In genomic region chrX:71532078-71532752, GRCh38 we compare ENCODE assay signal across 8 cellular contexts. TPM values are rescaled to one million over a fixed set of nuclear protein-coding genes. Genes with fewer than 3 reads are reported as not detected.
DNase-seq lines count a peak whose midpoint lies in the region; ATAC-seq lines count a peak whose summit lies in the region.

No MANE protein-coding gene starts in this region.

- DNase-seq in Right ventricle myocardium inferior (ENCODE audit: missing footprints) (no peak), Right ventricle myocardium superior (no peak), T follicular helper cell (ENCODE audit: low read depth) (peak; percentile 64), astrocyte of the hippocampus (ENCODE audit: low read depth, low spot score) (peak; percentile 28), immature natural killer cell (peak; percentile 59 to 76 (median 70)), NCI-H2029 treated with DMSO at 0.1 percent for 48 hours (lab: John Stamatoyannopoulos, UW) (no peak)
- peak; percentile 62 for DNase-seq in stimulated activated CD4-positive, alpha-beta T cell treated with anti-CD3 and anti-CD28 coated beads, Interleukin-15, amount 100 ng/mL, for 24 hours

- peak overlapping the region; percentile 91 to 98 (median 96) for H3K27ac Mint-ChIP-seq in immature natural killer cell

- H3K27me3 Mint-ChIP-seq in immature natural killer cell (ENCODE audit: low read depth in 3 of 3): peaks cover 12 to 31% (median 25%) of the 10 kb centered on the region in 3 donors

- peaks cover 0 to 7% (median 0%) of the 10 kb centered on the region in 6 donors for H3K9me3 Mint-ChIP-seq in immature natural killer cell

- H3K36me3 Mint-ChIP-seq in immature natural killer cell: peaks cover 0 to 7% (median 0%) of the 10 kb centered on the region in 3 donors

- H3K4me3 Mint-ChIP-seq in immature natural killer cell: peak overlapping the region; percentile 95 to 98 (median 97)

- intact Hi-C loops in Right ventricle myocardium inferior (cut with DNase I): loop anchor here (5.0 kb wide), 1 partner anchor 40 kb away; no protein-coding TSS in a partner anchor
- intact Hi-C loops in Right ventricle myocardium superior (cut with DNase I): no loop called here

- peaks cover 25 to 38% of the 10 kb centered on the region in 2 donors for H3K4me1 Mint-ChIP-seq in immature natural killer cell

- peak; percentile 3 for ATAC-seq in Right ventricle myocardium inferior
- ATAC-seq in Right ventricle myocardium superior (ENCODE audit: poor library complexity): no peak
- ATAC-seq in HG03571 (IDR thresholded peaks at IDR 0.05; ENCODE audit: unreplicated experiment): peak; percentile 8

RNA-seq across cellular contexts. Expression of gene OGT, which starts 0.7 kb away (rescaled TPM):
- total RNA-seq in Right ventricle myocardium inferior: 78.6 TPM
- total RNA-seq in Right ventricle myocardium superior: 72.7 TPM
- polyA plus RNA-seq in immature natural killer cell: 10 to 100 TPM; 26.4 to 35.5 (median 28.7) TPM

RNA-seq across cellular contexts. Expression of gene GCNA, which starts 46.0 kb away (rescaled TPM):
- total RNA-seq in Right ventricle myocardium inferior: 1.7 TPM
- total RNA-seq in Right ventricle myocardium superior: 2.2 TPM
- 1 to 10 TPM in 2 of 3 donors, under 1 TPM in 1; 0.63 to 1.8 (median 1.3) TPM for polyA plus RNA-seq in immature natural killer cell

Comparison
In these comparisons a context has a peak if more than half of its experiments do, and no peak if none do; other contexts are left out.
1. DNase-seq: peak in T follicular helper cell (single experiment), astrocyte of the hippocampus (single experiment), immature natural killer cell (3 of 3) and stimulated activated CD4-positive, alpha-beta T cell treated with anti-CD3 and anti-CD28 coated beads, Interleukin-15, amount 100 ng/mL, for 24 hours (single experiment); none in Right ventricle myocardium inferior (single experiment), Right ventricle myocardium superior (single experiment) and NCI-H2029 treated with DMSO at 0.1 percent for 48 hours (single experiment).